1 cellular context compared by ENCODE assay signal in the genomic region with DNA sequence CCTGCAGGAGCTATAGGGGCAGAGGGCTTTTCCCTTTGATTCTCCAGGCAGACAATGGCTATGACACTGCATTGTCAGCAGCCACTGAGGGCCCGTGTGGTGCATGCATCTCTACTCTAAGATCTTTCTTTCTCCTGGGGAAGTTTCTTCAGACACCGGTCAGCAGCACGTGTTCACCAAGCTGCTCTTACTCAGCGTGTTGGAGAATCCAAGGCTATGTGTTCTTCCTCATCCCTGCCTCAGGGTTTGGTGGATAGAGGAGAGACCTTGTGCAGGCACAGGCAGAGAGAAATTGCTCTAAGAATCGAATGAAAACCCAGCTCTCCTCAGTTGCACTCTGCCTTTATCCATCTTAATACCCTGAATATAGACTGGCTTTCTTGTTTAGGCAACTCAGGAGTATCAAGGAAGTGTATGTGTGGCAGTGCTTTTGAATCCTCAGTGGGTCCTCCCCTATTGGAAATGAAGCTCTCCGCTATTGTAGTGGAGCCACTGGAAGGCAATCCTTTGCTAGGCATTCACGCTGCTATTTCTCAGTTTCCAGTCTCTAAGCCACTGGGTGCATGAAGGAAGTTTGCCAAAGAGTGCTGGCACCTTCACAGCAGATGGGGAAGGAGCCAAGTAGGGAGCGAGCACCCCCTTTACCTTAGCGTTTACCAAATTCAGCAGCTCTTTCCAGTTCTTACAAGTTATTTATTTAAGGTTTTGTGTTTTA.
TF ChIP-seq lines count a peak whose summit lies in the region.

No MANE protein-coding gene starts in this region.

TF ChIP-seq in SK-N-SH treated with all-trans-retinoic acid at 6 μM for 48 hours, 23 proteins besides CTCF, POLR2A, EP300 and RAD21 (continued from another document):
- no peak for TF ChIP-seq RARB (CRISPR knock-in tag; IDR thresholded peaks at IDR 0.05)
- TF ChIP-seq ESRRG (CRISPR knock-in tag; IDR thresholded peaks at IDR 0.05), result no peak
- TF ChIP-seq, protein P1, sequence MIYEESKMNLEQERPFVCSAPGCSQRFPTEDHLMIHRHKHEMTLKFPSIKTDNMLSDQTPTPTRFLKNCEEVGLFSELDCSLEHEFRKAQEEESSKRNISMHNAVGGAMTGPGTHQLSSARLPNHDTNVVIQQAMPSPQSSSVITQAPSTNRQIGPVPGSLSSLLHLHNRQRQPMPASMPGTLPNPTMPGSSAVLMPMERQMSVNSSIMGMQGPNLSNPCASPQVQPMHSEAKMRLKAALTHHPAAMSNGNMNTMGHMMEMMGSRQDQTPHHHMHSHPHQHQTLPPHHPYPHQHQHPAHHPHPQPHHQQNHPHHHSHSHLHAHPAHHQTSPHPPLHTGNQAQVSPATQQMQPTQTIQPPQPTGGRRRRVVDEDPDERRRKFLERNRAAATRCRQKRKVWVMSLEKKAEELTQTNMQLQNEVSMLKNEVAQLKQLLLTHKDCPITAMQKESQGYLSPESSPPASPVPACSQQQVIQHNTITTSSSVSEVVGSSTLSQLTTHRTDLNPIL (CRISPR knock-in tag; IDR thresholded peaks at IDR 0.05; ENCODE audit: low read depth), result no peak
- no peak for TF ChIP-seq ZNF8 (CRISPR knock-in tag; IDR thresholded peaks at IDR 0.05)
- no peak for TF ChIP-seq ZNF565 (CRISPR knock-in tag; conservative IDR thresholded peaks at IDR 0.05; ENCODE audit: low read depth)
- TF ChIP-seq, protein P2, sequence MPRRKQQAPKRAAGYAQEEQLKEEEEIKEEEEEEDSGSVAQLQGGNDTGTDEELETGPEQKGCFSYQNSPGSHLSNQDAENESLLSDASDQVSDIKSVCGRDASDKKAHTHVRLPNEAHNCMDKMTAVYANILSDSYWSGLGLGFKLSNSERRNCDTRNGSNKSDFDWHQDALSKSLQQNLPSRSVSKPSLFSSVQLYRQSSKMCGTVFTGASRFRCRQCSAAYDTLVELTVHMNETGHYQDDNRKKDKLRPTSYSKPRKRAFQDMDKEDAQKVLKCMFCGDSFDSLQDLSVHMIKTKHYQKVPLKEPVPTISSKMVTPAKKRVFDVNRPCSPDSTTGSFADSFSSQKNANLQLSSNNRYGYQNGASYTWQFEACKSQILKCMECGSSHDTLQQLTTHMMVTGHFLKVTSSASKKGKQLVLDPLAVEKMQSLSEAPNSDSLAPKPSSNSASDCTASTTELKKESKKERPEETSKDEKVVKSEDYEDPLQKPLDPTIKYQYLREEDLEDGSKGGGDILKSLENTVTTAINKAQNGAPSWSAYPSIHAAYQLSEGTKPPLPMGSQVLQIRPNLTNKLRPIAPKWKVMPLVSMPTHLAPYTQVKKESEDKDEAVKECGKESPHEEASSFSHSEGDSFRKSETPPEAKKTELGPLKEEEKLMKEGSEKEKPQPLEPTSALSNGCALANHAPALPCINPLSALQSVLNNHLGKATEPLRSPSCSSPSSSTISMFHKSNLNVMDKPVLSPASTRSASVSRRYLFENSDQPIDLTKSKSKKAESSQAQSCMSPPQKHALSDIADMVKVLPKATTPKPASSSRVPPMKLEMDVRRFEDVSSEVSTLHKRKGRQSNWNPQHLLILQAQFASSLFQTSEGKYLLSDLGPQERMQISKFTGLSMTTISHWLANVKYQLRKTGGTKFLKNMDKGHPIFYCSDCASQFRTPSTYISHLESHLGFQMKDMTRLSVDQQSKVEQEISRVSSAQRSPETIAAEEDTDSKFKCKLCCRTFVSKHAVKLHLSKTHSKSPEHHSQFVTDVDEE (CRISPR knock-in tag; IDR thresholded peaks at IDR 0.05), result no peak
- no peak for TF ChIP-seq BACH2 (CRISPR knock-in tag; IDR thresholded peaks at IDR 0.05; ENCODE audit: borderline replicate concordance)
- TF ChIP-seq ISL1 (CRISPR knock-in tag; IDR thresholded peaks at IDR 0.05), result no peak
